Comparison of ENCODE assay signal across 13 cellular contexts in genomic region chr1:1073743-1074587, GRCh38. TPM values are rescaled to one million over a fixed set of nuclear protein-coding genes. Genes with fewer than 3 reads are reported as not detected.
DNase-seq lines count a peak whose midpoint lies in the region; ATAC-seq and FAIRE-seq lines count a peak whose summit lies in the region.
"Had no signal": no experiment of that assay in that cellular context is flagged by ENCODE, and none has a peak within 500 bp of the region (broad histone marks: within the 10 kb centered on the region; RNA-seq: fewer than 3 reads in every experiment).

TSS of gene RNF223 (minus strand) at chr1:1074306. CDS start at chr1:1072566, 1,740 bp downstream.

- DNase-seq in Right ventricle myocardium superior = peak; percentile 36
- DNase-seq in cardiac septum (ENCODE audit: low spot score) = no peak
- DNase-seq in RPMI8226 = peak; percentile 91
- peak; percentile 85 to 87 for DNase-seq in left colon
- peak; percentile 90 for DNase-seq in ureter (ENCODE audit: low spot score)
- no peak for DNase-seq in NCI-H446 treated with DMSO at 0.1 percent for 48 hours (lab: John Stamatoyannopoulos, UW)
- no peak for DNase-seq in urothelium cell line (ENCODE audit: low spot score)
- DNase-seq: activated CD4-positive, alpha-beta T cell treated with anti-CD3 and anti-CD28 coated beads for 1 hour; AML-193; effector CD4-positive, alpha-beta T cell; SJCRH30 had no signal

- peak; percentile 41 for ATAC-seq in Right ventricle myocardium superior (ENCODE audit: poor library complexity)
- ATAC-seq in left colon = peak; percentile 76
- ATAC-seq in GM21825 (IDR thresholded peaks at IDR 0.05; ENCODE audit: unreplicated experiment) = no peak

- FAIRE-seq in urothelium cell line (lab: Jason Lieb, UNC) = no peak

- intact Hi-C loops in Right ventricle myocardium superior (cut with DNase I) (no loop called here), cardiac septum (cut with DNase I) (no loop called here), left colon (cut with DNase I, micrococcal nuclease) (no loop called here)

RNA-seq across cellular contexts. Expression of gene RNF223, which starts in this region (rescaled TPM):
- not detected for total RNA-seq in Right ventricle myocardium superior
- not detected for total RNA-seq in cardiac septum
- total RNA-seq in left colon = 1 to 10 TPM; 3.4 to 5.3 TPM
- 6.3 TPM for total RNA-seq in ureter
- total RNA-seq: activated naive CD4-positive, alpha-beta T cell treated with anti-CD3 and anti-CD28 coated beads, Interleukin-2, amount 50 U/mL, for 72 hours; SJCRH30 had no signal

Comparison
In these comparisons a context has a peak if more than half of its experiments do, and no peak if none do; other contexts are left out.
1. Peak in DNase-seq and ATAC-seq in Right ventricle myocardium superior; RNA of the gene not detected or under 1 TPM.
2. DNase-seq: peak in RPMI8226 (single experiment), left colon (2 of 2) and ureter (single experiment); none in cardiac septum (single experiment), NCI-H446 treated with DMSO at 0.1 percent for 48 hours (single experiment) and urothelium cell line (single experiment).